ENCODE assay signal across 27 cellular contexts in genomic region chr4:184388106-184388505, GRCh38.
DNase-seq lines count a peak whose midpoint lies in the region; ATAC-seq and TF ChIP-seq lines count a peak whose summit lies in the region.
"Had no signal": no experiment of that assay in that cellular context is flagged by ENCODE, and none has a peak within 500 bp of the region (broad histone marks: within the 10 kb centered on the region; RNA-seq: fewer than 3 reads in every experiment).

No MANE protein-coding gene starts in this region.

- H3K4me1 ChIP-seq in OCI-LY1 (ENCODE audit: insufficient read depth, low read length, severe bottlenecking) (peaks cover 64% of the 10 kb centered on the region), hepatocyte (ENCODE audit: insufficient read depth) (peaks cover 43% of the 10 kb centered on the region), breast epithelium (peaks cover 4% of the 10 kb centered on the region in 2 donors)

- peaks cover 44% of the 10 kb centered on the region for H3K36me3 ChIP-seq in OCI-LY1 (ENCODE audit: insufficient read depth, low read length)
- H3K36me3 ChIP-seq in hepatocyte (replicated peaks; ENCODE audit: insufficient read depth, low read depth) = peaks cover 5% of the 10 kb centered on the region
- peaks cover 4% of the 10 kb centered on the region for H3K36me3 ChIP-seq in breast epithelium
- H3K36me3 ChIP-seq: cardiac muscle cell had no signal

- no peak overlapping the region; the same call in 1 of the 2 replicates for H3K9ac ChIP-seq in OCI-LY1 (ENCODE audit: low read length)

- H3K27ac ChIP-seq in OCI-LY1 (ENCODE audit: low read depth, low read length, poor library complexity, severe bottlenecking) (peak overlapping the region; percentile 89), hepatocyte (peak overlapping the region; percentile 98), breast epithelium (no peak overlapping the region)
- H3K27ac ChIP-seq: ascending aorta, cardiac muscle cell had no signal

- no peak for DNase-seq in natural killer cell
- DNase-seq in natural killer cell treated with Interleukin-12 subunit alpha and Interleukin-12 subunit beta and Interleukin-15 and Interleukin-18, amount 100 ng/mL, for 72 hours (ENCODE audit: low spot score) = no peak
- DNase-seq in hepatocyte (ENCODE audit: low spot score) = no peak
- DNase-seq in breast epithelium (ENCODE audit: low spot score in 2 of 2) = no peak
- DNase-seq: activated CD4-positive, alpha-beta T cell treated with anti-CD3 and anti-CD28 coated beads, Interleukin-2, amount 50 U/mL, for 4 hours; activated CD8-positive, alpha-beta memory T cell treated with anti-CD3 and anti-CD28 coated beads, Interleukin-2, amount 10 ng/mL, durations not matched to agents 7 days and 5 days; activated gamma-delta T cell; activated T-cell treated with anti-CD3 and anti-CD28 coated beads, Interleukin-2, amount 50 U/mL, for 4 hours; C1 segment of cervical spinal cord; colonic mucosa; effector CD4-positive, alpha-beta T cell; GF-D8; H7; NCI-H2029; NCI-H524; NK-92 treated with Interleukin-12 subunit alpha and Interleukin-12 subunit beta, amount 100 ng/mL, for 24 hours; nucleus accumbens; SHP77 treated with DMSO at 0.1 percent for 48 hours; stimulated activated CD4-positive, alpha-beta T cell treated with anti-CD3 and anti-CD28 coated beads, Interleukin-15, amount 100 ng/mL, for 24 hours had no signal

- ATAC-seq in natural killer cell = no peak
- ATAC-seq in natural killer cell treated with Interleukin-12 subunit alpha and Interleukin-12 subunit beta and Interleukin-15 and Interleukin-18, amount 100 ng/mL, for 72 hours = no peak
- no peak for ATAC-seq in GM19455 (IDR thresholded peaks at IDR 0.05; ENCODE audit: unreplicated experiment)
- ATAC-seq in HG03378 (IDR thresholded peaks at IDR 0.05; ENCODE audit: unreplicated experiment) = no peak
- ATAC-seq: activated CD8-positive, alpha-beta memory T cell treated with anti-CD3 and anti-CD28 coated beads, Interleukin-2, amount 10 ng/mL, durations not matched to agents 7 days and 5 days; activated T-cell treated with anti-CD3 and anti-CD28 coated beads, Interleukin-2, amount 50 U/mL, for 4 hours had no signal

- no peaks in the 10 kb centered on the region for H3K9me2 ChIP-seq in OCI-LY1 (ENCODE audit: low read depth, low read length)
- H3K9me2 ChIP-seq in hepatocyte (replicated peaks; ENCODE audit: insufficient read depth) = no peaks in the 10 kb centered on the region

- H3F3A ChIP-seq in OCI-LY1 (ENCODE audit: insufficient read depth, low read length) = peaks cover 8% of the 10 kb centered on the region; the same call in 1 of the 2 replicates

- H3K4me3 Mint-ChIP-seq in natural killer cell = no peak overlapping the region
- H3K4me3 Mint-ChIP-seq in natural killer cell treated with Interleukin-12 subunit alpha and Interleukin-12 subunit beta and Interleukin-15 and Interleukin-18, amount 100 ng/mL, for 72 hours = no peak overlapping the region
- H3K4me3 Mint-ChIP-seq: activated CD8-positive, alpha-beta memory T cell treated with anti-CD3 and anti-CD28 coated beads, Interleukin-2, amount 10 ng/mL, durations not matched to agents 7 days and 5 days; activated T-cell treated with anti-CD3 and anti-CD28 coated beads, Interleukin-2, amount 50 U/mL, for 4 hours; stimulated activated memory B cell treated with anti-CD40 and anti-IgM and Interleukin-4, amounts not matched to agents 10 μg/mL and 1 μg/mL and 100 μg/mL, for 72 hours; type B pancreatic cell had no signal

- peaks cover 20 to 39% of the 10 kb centered on the region in 2 donors for H3K4me1 Mint-ChIP-seq in natural killer cell
- peaks cover 30 to 32% of the 10 kb centered on the region in 2 donors for H3K4me1 Mint-ChIP-seq in natural killer cell treated with Interleukin-12 subunit alpha and Interleukin-12 subunit beta and Interleukin-15 and Interleukin-18, amount 100 ng/mL, for 72 hours (ENCODE audit: low read depth in 2 of 2)

- H3K9me3 Mint-ChIP-seq in natural killer cell = no peaks in the 10 kb centered on the region
- H3K9me3 Mint-ChIP-seq in natural killer cell treated with Interleukin-12 subunit alpha and Interleukin-12 subunit beta and Interleukin-15 and Interleukin-18, amount 100 ng/mL, for 72 hours = no peaks in the 10 kb centered on the region
- H3K9me3 Mint-ChIP-seq: activated T-cell treated with anti-CD3 and anti-CD28 coated beads, Interleukin-2, amount 50 U/mL, for 4 hours; stimulated activated memory B cell treated with anti-CD40 and anti-IgM and Interleukin-4, amounts not matched to agents 10 μg/mL and 1 μg/mL and 100 μg/mL, for 72 hours; type B pancreatic cell had no signal

- H4K20me1 ChIP-seq in OCI-LY1 (ENCODE audit: insufficient read depth, low read length) (no peaks in the 10 kb centered on the region), hepatocyte (ENCODE audit: insufficient read depth, poor library complexity, severe bottlenecking) (no peaks in the 10 kb centered on the region)

- no peaks in the 10 kb centered on the region for H3K27me3 ChIP-seq in OCI-LY1 (ENCODE audit: insufficient read depth, low read length)
- no peaks in the 10 kb centered on the region for H3K27me3 ChIP-seq in hepatocyte
- no peaks in the 10 kb centered on the region for H3K27me3 ChIP-seq in breast epithelium
- H3K27me3 ChIP-seq: ascending aorta, cardiac muscle cell, colonic mucosa had no signal

- H3K79me2 ChIP-seq in OCI-LY1 (ENCODE audit: insufficient read depth, low read length) (no peaks in the 10 kb centered on the region), hepatocyte (no peaks in the 10 kb centered on the region)

- H3K36me3 Mint-ChIP-seq in natural killer cell = peaks cover 15% of the 10 kb centered on the region
- peaks cover 23% of the 10 kb centered on the region for H3K36me3 Mint-ChIP-seq in natural killer cell treated with Interleukin-12 subunit alpha and Interleukin-12 subunit beta and Interleukin-15 and Interleukin-18, amount 100 ng/mL, for 72 hours

- H3K9me3 ChIP-seq in OCI-LY1 (ENCODE audit: low read length) (no peaks in the 10 kb centered on the region), hepatocyte (ENCODE audit: low read depth) (no peaks in the 10 kb centered on the region), breast epithelium (no peaks in the 10 kb centered on the region)
- H3K9me3 ChIP-seq: ascending aorta, colonic mucosa had no signal

- whole genome bisulfite sequencing in hepatocyte (ENCODE audit: low lambda C conversion rate, missing lambda C conversion rate) = 74% methylated on average over 6 of the region's 6 CpGs

- H3K27ac Mint-ChIP-seq in natural killer cell = peak overlapping the region; percentile 61 to 67
- H3K27ac Mint-ChIP-seq in natural killer cell treated with Interleukin-12 subunit alpha and Interleukin-12 subunit beta and Interleukin-15 and Interleukin-18, amount 100 ng/mL, for 72 hours = peak overlapping the region in 1 of 2 donors; percentile 41
- H3K27ac Mint-ChIP-seq: activated CD8-positive, alpha-beta memory T cell treated with anti-CD3 and anti-CD28 coated beads, Interleukin-2, amount 10 ng/mL, durations not matched to agents 7 days and 5 days; progenitor cell of endocrine pancreas; stimulated activated memory B cell treated with anti-CD40 and anti-IgM and Interleukin-4, amounts not matched to agents 10 μg/mL and 1 μg/mL and 100 μg/mL, for 72 hours; type B pancreatic cell had no signal

- intact Hi-C loops in natural killer cell (cut with micrococcal nuclease) (no loop called here), breast epithelium (cut with DNase I; ENCODE audit: low total_unique reads) (loop anchor here (1.0 kb wide), 1 partner anchor 49 kb away; no protein-coding TSS in a partner anchor)

- TF ChIP-seq CTCF in natural killer cell (IDR thresholded peaks at IDR 0.05) (no peak), OCI-LY1 (IDR thresholded peaks at IDR 0.05; ENCODE audit: low read length) (no peak), hepatocyte (IDR thresholded peaks at IDR 0.05; ENCODE audit: poor library complexity) (no peak), breast epithelium (IDR thresholded peaks at IDR 0.05) (no peak)

- no peaks in the 10 kb centered on the region for H3K27me3 Mint-ChIP-seq in natural killer cell (ENCODE audit: low read depth in 2 of 2)
- H3K27me3 Mint-ChIP-seq in natural killer cell treated with Interleukin-12 subunit alpha and Interleukin-12 subunit beta and Interleukin-15 and Interleukin-18, amount 100 ng/mL, for 72 hours = no peaks in the 10 kb centered on the region
- H3K27me3 Mint-ChIP-seq: activated CD8-positive, alpha-beta memory T cell treated with anti-CD3 and anti-CD28 coated beads, Interleukin-2, amount 10 ng/mL, durations not matched to agents 7 days and 5 days; progenitor cell of endocrine pancreas; stimulated activated memory B cell treated with anti-CD40 and anti-IgM and Interleukin-4, amounts not matched to agents 10 μg/mL and 1 μg/mL and 100 μg/mL, for 72 hours; type B pancreatic cell had no signal

- peak overlapping the region; percentile 33; the same call in 1 of the 2 replicates for H3K4me2 ChIP-seq in OCI-LY1 (ENCODE audit: low read length)
- H3K4me2 ChIP-seq in hepatocyte = no peak overlapping the region

- H2AFZ ChIP-seq in OCI-LY1 (ENCODE audit: low read length) (no peak overlapping the region), hepatocyte (no peak overlapping the region)

- TF ChIP-seq POLR2A in breast epithelium (IDR thresholded peaks at IDR 0.05) = no peak

- H3K4me3 ChIP-seq in OCI-LY1 (ENCODE audit: low read depth, low read length, poor library complexity, severe bottlenecking) = no peak overlapping the region
- no peak overlapping the region for H3K4me3 ChIP-seq in hepatocyte
- no peak overlapping the region for H3K4me3 ChIP-seq in breast epithelium
- H3K4me3 ChIP-seq: ascending aorta, cardiac muscle cell, colonic mucosa had no signal

Comparison
In these comparisons a context has a peak if more than half of its experiments do, and no peak if none do; other contexts are left out.
1. H3K27ac ChIP-seq: peak in OCI-LY1 (single experiment) and hepatocyte (single experiment); none in breast epithelium (0 of 2).